18 cellular contexts compared by ENCODE assay signal in the genomic region with DNA sequence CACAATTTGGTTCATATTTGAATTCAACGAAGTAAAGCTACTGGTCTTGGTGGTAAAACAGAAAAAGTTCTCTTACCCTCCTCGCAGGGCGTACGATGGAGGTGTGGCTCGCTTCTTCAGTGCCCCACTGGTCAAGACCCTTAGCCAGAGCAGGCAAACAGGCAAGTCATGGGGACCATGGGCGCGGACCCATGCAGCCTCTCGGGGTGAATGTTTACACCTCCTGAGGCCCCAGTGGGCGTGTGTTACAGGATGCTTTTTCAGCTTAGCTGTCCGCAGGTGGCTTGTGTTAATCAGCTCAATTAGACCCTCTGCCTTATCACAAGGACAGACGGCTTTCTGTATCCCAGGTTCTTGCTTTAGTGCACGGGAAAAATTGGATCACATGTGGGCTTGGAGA.
DNase-seq lines count a peak whose midpoint lies in the region; ATAC-seq and TF ChIP-seq lines count a peak whose summit lies in the region.
"Had no signal": no experiment of that assay in that cellular context is flagged by ENCODE, and none has a peak within 500 bp of the region (broad histone marks: within the 10 kb centered on the region; RNA-seq: fewer than 3 reads in every experiment).

No MANE protein-coding gene starts in this region.

- peaks cover 2% of the 10 kb centered on the region for H3K9me3 Mint-ChIP-seq in activated naive CD8-positive, alpha-beta T cell treated with anti-CD3 and anti-CD28 coated beads for 36 hours
- H3K9me3 Mint-ChIP-seq in activated naive CD8-positive, alpha-beta T cell treated with anti-CD3 and anti-CD28 coated beads, Interleukin-2, amount 50 U/mL, for 24 hours, result peaks cover 9% of the 10 kb centered on the region
- peaks cover 7% of the 10 kb centered on the region for H3K9me3 Mint-ChIP-seq in CD8-positive, alpha-beta T cell
- H3K9me3 Mint-ChIP-seq: nephron progenitor cell had no signal

- H3K36me3 Mint-ChIP-seq in activated naive CD8-positive, alpha-beta T cell treated with anti-CD3 and anti-CD28 coated beads for 36 hours, result no peaks in the 10 kb centered on the region
- H3K36me3 Mint-ChIP-seq in activated naive CD8-positive, alpha-beta T cell treated with anti-CD3 and anti-CD28 coated beads, Interleukin-2, amount 50 U/mL, for 24 hours (ENCODE audit: low read depth), result no peaks in the 10 kb centered on the region
- H3K36me3 Mint-ChIP-seq in CD8-positive, alpha-beta T cell, result no peaks in the 10 kb centered on the region

- H3K4me3 Mint-ChIP-seq in activated naive CD8-positive, alpha-beta T cell treated with anti-CD3 and anti-CD28 coated beads for 36 hours, result peak overlapping the region; percentile 67
- H3K4me3 Mint-ChIP-seq in activated naive CD8-positive, alpha-beta T cell treated with anti-CD3 and anti-CD28 coated beads, Interleukin-2, amount 50 U/mL, for 24 hours, result no peak overlapping the region
- no peak overlapping the region for H3K4me3 Mint-ChIP-seq in CD8-positive, alpha-beta T cell
- H3K4me3 Mint-ChIP-seq: CD4-positive, CD25-positive, alpha-beta regulatory T cell; nephron progenitor cell; stimulated activated naive CD8-positive, alpha-beta T cell treated with anti-CD3 and anti-CD28 coated beads, Interleukin-15, Interleukin-2, amounts not matched to agents 100 ng/mL and 50 ng/mL, for 24 hours had no signal

- no peak overlapping the region for H3K9ac ChIP-seq in Karpas-422 (ENCODE audit: low read length)

- no peaks in the 10 kb centered on the region for H3K36me3 ChIP-seq in thymus (ENCODE audit: control insufficient read depth, insufficient read depth)
- H3K36me3 ChIP-seq in Karpas-422 (ENCODE audit: insufficient read depth, low read length), result no peaks in the 10 kb centered on the region
- no peaks in the 10 kb centered on the region for H3K36me3 ChIP-seq in CD8-positive, alpha-beta T cell (ENCODE audit: insufficient read depth, low read length)
- H3K36me3 ChIP-seq: brain microvascular endothelial cell, heart right ventricle had no signal

- H3K27ac Mint-ChIP-seq in activated naive CD8-positive, alpha-beta T cell treated with anti-CD3 and anti-CD28 coated beads for 36 hours, result no peak overlapping the region
- no peak overlapping the region for H3K27ac Mint-ChIP-seq in activated naive CD8-positive, alpha-beta T cell treated with anti-CD3 and anti-CD28 coated beads, Interleukin-2, amount 50 U/mL, for 24 hours
- H3K27ac Mint-ChIP-seq in CD8-positive, alpha-beta T cell, result no peak overlapping the region
- H3K27ac Mint-ChIP-seq: CD4-positive, CD25-positive, alpha-beta regulatory T cell; nephron progenitor cell; stimulated activated naive CD8-positive, alpha-beta T cell treated with anti-CD3 and anti-CD28 coated beads, Interleukin-15, Interleukin-2, amounts not matched to agents 100 ng/mL and 50 ng/mL, for 24 hours had no signal

- no peaks in the 10 kb centered on the region for H3K9me2 ChIP-seq in Karpas-422 (replicated peaks; ENCODE audit: insufficient read depth, low read length)

- 89% methylated on average over 12 of the region's 12 CpGs for WGBS in thymus

- no peak for ATAC-seq in activated naive CD8-positive, alpha-beta T cell treated with anti-CD3 and anti-CD28 coated beads, Interleukin-2, amount 50 U/mL, for 24 hours
- ATAC-seq in esophagus mucosa, result peak; percentile 28
- ATAC-seq in CD8-positive, alpha-beta T cell, result no peak

- H3K4me3 ChIP-seq in thymus (ENCODE audit: low read length) (peak overlapping the region; percentile 4), Karpas-422 (ENCODE audit: low read length) (no peak overlapping the region)
- no peak overlapping the region for H3K4me3 ChIP-seq in CD8-positive, alpha-beta T cell (ENCODE audit: low read depth, low read length)
- H3K4me3 ChIP-seq: heart right ventricle had no signal

- H3K79me2 ChIP-seq in Karpas-422 (ENCODE audit: low read length), result no peaks in the 10 kb centered on the region

- H3K27me3 ChIP-seq in thymus (ENCODE audit: control insufficient read depth, insufficient read depth) (no peaks in the 10 kb centered on the region), Karpas-422 (ENCODE audit: low read length) (no peaks in the 10 kb centered on the region)
- H3K27me3 ChIP-seq in CD8-positive, alpha-beta T cell (ENCODE audit: insufficient read depth, low read length), result no peaks in the 10 kb centered on the region
- H3K27me3 ChIP-seq: brain microvascular endothelial cell, heart right ventricle had no signal

- H3K4me2 ChIP-seq in Karpas-422 (ENCODE audit: low read depth, low read length, poor library complexity, severe bottlenecking), result no peak overlapping the region

- no peak overlapping the region for H2AFZ ChIP-seq in Karpas-422 (ENCODE audit: low read length)

- no peak for DNase-seq in activated naive CD8-positive, alpha-beta T cell treated with anti-CD3 and anti-CD28 coated beads for 36 hours
- DNase-seq in activated naive CD8-positive, alpha-beta T cell treated with anti-CD3 and anti-CD28 coated beads, Interleukin-2, amount 50 U/mL, for 24 hours, result no peak
- DNase-seq in UCSD-AML1 (lab: John Stamatoyannopoulos, UW; ENCODE audit: unreplicated experiment), result peak; percentile 8
- DNase-seq in Karpas-422, result no peak
- no peak for DNase-seq in CD8-positive, alpha-beta T cell
- DNase-seq in activated CD4-positive, alpha-beta T cell treated with anti-CD3 and anti-CD28 coated beads, Interleukin-2, amount 50 U/mL, for 4 hours, result no peak
- DNase-seq: activated gamma-delta T cell treated with Interleukin-2 at 50 U/mL for 16 hours; brain microvascular endothelial cell; CD4-positive, CD25-positive, alpha-beta regulatory T cell; dermis blood vessel endothelial cell; DMS79; heart right ventricle; NCI-H146; nephron progenitor cell; NK-92 treated with Interleukin-12 subunit alpha and Interleukin-12 subunit beta, amount 100 ng/mL, for 24 hours had no signal

- TF ChIP-seq CTCF in CD8-positive, alpha-beta T cell (IDR thresholded peaks at IDR 0.05), result no peak

- CTCF ChIA-PET in CD8-positive, alpha-beta T cell (lab: Charles Lee), result no interaction called here

- H3K4me1 ChIP-seq in thymus (ENCODE audit: control insufficient read depth, insufficient read depth, low read length) (no peaks in the 10 kb centered on the region), Karpas-422 (ENCODE audit: low read length) (peaks cover 28% of the 10 kb centered on the region)
- H3K4me1 ChIP-seq in CD8-positive, alpha-beta T cell (ENCODE audit: insufficient read depth, low read length), result no peaks in the 10 kb centered on the region
- H3K4me1 ChIP-seq: heart right ventricle had no signal

- intact Hi-C loops in CD8-positive, alpha-beta T cell (cut with DNase I, micrococcal nuclease), result no loop called here

- H3K27ac ChIP-seq in thymus (ENCODE audit: low read depth) (no peak overlapping the region), Karpas-422 (ENCODE audit: low read length) (no peak overlapping the region)
- H3K27ac ChIP-seq in CD8-positive, alpha-beta T cell (ENCODE audit: low read depth, low read length), result no peak overlapping the region
- H3K27ac ChIP-seq: brain microvascular endothelial cell, heart right ventricle had no signal

- POLR2A ChIA-PET in CD8-positive, alpha-beta T cell (lab: Charles Lee), result interaction anchor here (0.6 kb wide), 1 partner anchor 21 kb away, joined by 3 read pairs; no protein-coding TSS in a partner anchor

- H3K9me3 ChIP-seq in thymus (ENCODE audit: control insufficient read depth), result no peaks in the 10 kb centered on the region
- H3K9me3 ChIP-seq in Karpas-422 (ENCODE audit: low read length), result no peaks in the 10 kb centered on the region
- no peaks in the 10 kb centered on the region for H3K9me3 ChIP-seq in CD8-positive, alpha-beta T cell (ENCODE audit: low read length)

- H4K20me1 ChIP-seq in Karpas-422 (ENCODE audit: insufficient read depth, low read depth, low read length), result no peaks in the 10 kb centered on the region

- H3K4me1 Mint-ChIP-seq in activated naive CD8-positive, alpha-beta T cell treated with anti-CD3 and anti-CD28 coated beads for 36 hours, result no peaks in the 10 kb centered on the region
- H3K4me1 Mint-ChIP-seq in activated naive CD8-positive, alpha-beta T cell treated with anti-CD3 and anti-CD28 coated beads, Interleukin-2, amount 50 U/mL, for 24 hours, result no peaks in the 10 kb centered on the region
- no peaks in the 10 kb centered on the region for H3K4me1 Mint-ChIP-seq in CD8-positive, alpha-beta T cell (ENCODE audit: low read depth)
- H3K4me1 Mint-ChIP-seq: CD4-positive, CD25-positive, alpha-beta regulatory T cell; nephron progenitor cell had no signal

- no peaks in the 10 kb centered on the region for H3K27me3 Mint-ChIP-seq in activated naive CD8-positive, alpha-beta T cell treated with anti-CD3 and anti-CD28 coated beads for 36 hours
- H3K27me3 Mint-ChIP-seq in activated naive CD8-positive, alpha-beta T cell treated with anti-CD3 and anti-CD28 coated beads, Interleukin-2, amount 50 U/mL, for 24 hours, result no peaks in the 10 kb centered on the region
- H3K27me3 Mint-ChIP-seq in CD8-positive, alpha-beta T cell (ENCODE audit: low read depth), result no peaks in the 10 kb centered on the region
- H3K27me3 Mint-ChIP-seq: CD4-positive, CD25-positive, alpha-beta regulatory T cell; stimulated activated naive CD8-positive, alpha-beta T cell treated with anti-CD3 and anti-CD28 coated beads, Interleukin-15, Interleukin-2, amounts not matched to agents 100 ng/mL and 50 ng/mL, for 24 hours had no signal
